ENCODE assay signal across 1 cellular context in the genomic region with DNA sequence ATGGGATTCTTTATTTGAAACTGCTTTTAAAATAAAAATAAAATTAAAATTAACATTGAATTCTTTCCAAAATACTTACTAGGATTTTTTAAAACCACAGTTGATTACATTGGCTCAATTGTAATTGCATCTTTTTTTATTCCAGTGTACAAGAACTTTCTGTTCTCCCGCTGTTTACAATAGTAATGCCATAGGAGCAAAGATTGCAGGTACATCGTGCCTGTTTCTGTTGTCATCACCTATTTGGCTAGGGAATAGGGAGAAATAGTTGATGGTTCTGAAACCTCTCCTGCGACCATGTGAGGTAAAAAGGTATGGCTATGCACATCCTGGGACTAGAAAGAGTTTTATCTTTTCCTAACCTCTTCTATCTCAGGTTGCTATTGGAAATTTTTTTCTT.
TF ChIP-seq lines count a peak whose summit lies in the region.

No MANE protein-coding gene starts in this region.

TF ChIP-seq in K562, 482 proteins besides CTCF, POLR2A, EP300 and RAD21 (continued from another document):
- TF ChIP-seq, protein P1, sequence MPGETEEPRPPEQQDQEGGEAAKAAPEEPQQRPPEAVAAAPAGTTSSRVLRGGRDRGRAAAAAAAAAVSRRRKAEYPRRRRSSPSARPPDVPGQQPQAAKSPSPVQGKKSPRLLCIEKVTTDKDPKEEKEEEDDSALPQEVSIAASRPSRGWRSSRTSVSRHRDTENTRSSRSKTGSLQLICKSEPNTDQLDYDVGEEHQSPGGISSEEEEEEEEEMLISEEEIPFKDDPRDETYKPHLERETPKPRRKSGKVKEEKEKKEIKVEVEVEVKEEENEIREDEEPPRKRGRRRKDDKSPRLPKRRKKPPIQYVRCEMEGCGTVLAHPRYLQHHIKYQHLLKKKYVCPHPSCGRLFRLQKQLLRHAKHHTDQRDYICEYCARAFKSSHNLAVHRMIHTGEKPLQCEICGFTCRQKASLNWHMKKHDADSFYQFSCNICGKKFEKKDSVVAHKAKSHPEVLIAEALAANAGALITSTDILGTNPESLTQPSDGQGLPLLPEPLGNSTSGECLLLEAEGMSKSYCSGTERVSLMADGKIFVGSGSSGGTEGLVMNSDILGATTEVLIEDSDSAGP (CRISPR knock-in tag; IDR thresholded peaks at IDR 0.05), result no peak
- TF ChIP-seq RFX1 (IDR thresholded peaks at IDR 0.05), result peak; percentile 5; the same call in 1 of the 2 replicates
- no peak for TF ChIP-seq ZNF121 (CRISPR knock-in tag; conservative IDR thresholded peaks at IDR 0.05)
- TF ChIP-seq, protein P2, sequence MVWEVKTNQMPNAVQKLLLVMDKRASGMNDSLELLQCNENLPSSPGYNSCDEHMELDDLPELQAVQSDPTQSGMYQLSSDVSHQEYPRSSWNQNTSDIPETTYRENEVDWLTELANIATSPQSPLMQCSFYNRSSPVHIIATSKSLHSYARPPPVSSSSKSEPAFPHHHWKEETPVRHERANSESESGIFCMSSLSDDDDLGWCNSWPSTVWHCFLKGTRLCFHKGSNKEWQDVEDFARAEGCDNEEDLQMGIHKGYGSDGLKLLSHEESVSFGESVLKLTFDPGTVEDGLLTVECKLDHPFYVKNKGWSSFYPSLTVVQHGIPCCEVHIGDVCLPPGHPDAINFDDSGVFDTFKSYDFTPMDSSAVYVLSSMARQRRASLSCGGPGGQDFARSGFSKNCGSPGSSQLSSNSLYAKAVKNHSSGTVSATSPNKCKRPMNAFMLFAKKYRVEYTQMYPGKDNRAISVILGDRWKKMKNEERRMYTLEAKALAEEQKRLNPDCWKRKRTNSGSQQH (CRISPR knock-in tag; IDR thresholded peaks at IDR 0.05), result no peak
- TF ChIP-seq POLR2H (tag; IDR thresholded peaks at IDR 0.05; ENCODE audit: low read depth), result no peak
TF ChIP-seq in K562: peak in this region for 1.
